ENCODE assay signal across 24 cellular contexts in genomic region chr3:12234906-12235305, GRCh38. TPM values are rescaled to one million over a fixed set of nuclear protein-coding genes. Genes with fewer than 3 reads are reported as not detected.
"Had no signal": no experiment of that assay in that cellular context is flagged by ENCODE, and none has a peak within 500 bp of the region (broad histone marks: within the 10 kb centered on the region; RNA-seq: fewer than 3 reads in every experiment).

No MANE protein-coding gene starts in this region.

- H3K9me3 ChIP-seq: breast epithelium had no signal

- H3K4me1 ChIP-seq: breast epithelium had no signal

- H3K27ac Mint-ChIP-seq: activated B cell treated with CpG ODN at 0.5 μM for 24 hours; activated CD4-positive, alpha-beta T cell treated with anti-CD3 and anti-CD28 coated beads, Interleukin-2, amount 10 ng/mL, durations not matched to agents 24 days and 14 days; activated naive CD4-positive, alpha-beta T cell treated with anti-CD3 and anti-CD28 coated beads for 36 hours; activated naive CD8-positive, alpha-beta T cell treated with anti-CD3 and anti-CD28 coated beads for 36 hours; activated T-helper 17 cell treated with anti-CD3 and anti-CD28 coated beads, Interleukin-2, amount 50 U/mL, for 72 hours; T-helper 17 cell had no signal

- ATAC-seq: activated T-cell treated with anti-CD3 and anti-CD28 coated beads, Interleukin-2, amount 50 U/mL, for 4 hours; T-helper 17 cell had no signal

- H3K9me3 Mint-ChIP-seq: activated T-cell treated with anti-CD3 and anti-CD28 coated beads, Interleukin-2, amount 50 U/mL, for 4 hours; activated T-helper 17 cell treated with anti-CD3 and anti-CD28 coated beads, Interleukin-2, amount 50 U/mL, for 72 hours had no signal

- H3K4me1 Mint-ChIP-seq: activated B cell treated with CpG ODN at 0.5 μM for 24 hours had no signal

- DNase-seq: activated B cell treated with CpG ODN at 0.5 μM for 24 hours; activated CD4-positive, alpha-beta T cell treated with anti-CD3 and anti-CD28 coated beads for 1 hour; activated CD4-positive, alpha-beta T cell treated with anti-CD3 and anti-CD28 coated beads, Interleukin-2, amount 10 ng/mL, durations not matched to agents 24 days and 14 days; activated CD4-positive, alpha-beta T cell treated with anti-CD3 and anti-CD28 coated beads, Interleukin-2, amount 50 U/mL, for 48 hours; activated CD8-positive, alpha-beta memory T cell treated with anti-CD3 and anti-CD28 coated beads for 24 hours; activated gamma-delta T cell; activated naive CD4-positive, alpha-beta T cell treated with anti-CD3 and anti-CD28 coated beads for 36 hours; activated naive CD8-positive, alpha-beta T cell treated with anti-CD3 and anti-CD28 coated beads for 36 hours; activated T-cell treated with anti-CD3 and anti-CD28 coated beads, Interleukin-2, amount 50 U/mL, for 4 hours; aorta; central memory CD4-positive, alpha-beta T cell; Kasumi-1; KBM-7; NCI-H1048; NCI-H146; NCI-H187 treated with DMSO at 0.1 percent for 48 hours; NCI-H2081 treated with DMSO at 0.1 percent for 48 hours; NCI-H446; NCI-H524; SHP77 treated with DMSO at 0.1 percent for 48 hours; T-helper 17 cell; T-helper 9 cell had no signal

- H3K4me3 Mint-ChIP-seq: activated B cell treated with CpG ODN at 0.5 μM for 24 hours; activated naive CD4-positive, alpha-beta T cell treated with anti-CD3 and anti-CD28 coated beads for 36 hours; activated naive CD8-positive, alpha-beta T cell treated with anti-CD3 and anti-CD28 coated beads for 36 hours; T-helper 17 cell had no signal

- H3K27ac ChIP-seq: breast epithelium had no signal

- H3K27me3 ChIP-seq: breast epithelium had no signal

- H3K36me3 ChIP-seq: breast epithelium had no signal

- H3K4me3 ChIP-seq: breast epithelium had no signal

RNA-seq across cellular contexts. Expression of gene PPARG, which starts 54.0 kb away (rescaled TPM):
- total RNA-seq: activated B cell treated with CpG ODN at 0.5 μM for 24 hours had no signal
